9 cellular contexts compared by ENCODE assay signal in the genomic region with DNA sequence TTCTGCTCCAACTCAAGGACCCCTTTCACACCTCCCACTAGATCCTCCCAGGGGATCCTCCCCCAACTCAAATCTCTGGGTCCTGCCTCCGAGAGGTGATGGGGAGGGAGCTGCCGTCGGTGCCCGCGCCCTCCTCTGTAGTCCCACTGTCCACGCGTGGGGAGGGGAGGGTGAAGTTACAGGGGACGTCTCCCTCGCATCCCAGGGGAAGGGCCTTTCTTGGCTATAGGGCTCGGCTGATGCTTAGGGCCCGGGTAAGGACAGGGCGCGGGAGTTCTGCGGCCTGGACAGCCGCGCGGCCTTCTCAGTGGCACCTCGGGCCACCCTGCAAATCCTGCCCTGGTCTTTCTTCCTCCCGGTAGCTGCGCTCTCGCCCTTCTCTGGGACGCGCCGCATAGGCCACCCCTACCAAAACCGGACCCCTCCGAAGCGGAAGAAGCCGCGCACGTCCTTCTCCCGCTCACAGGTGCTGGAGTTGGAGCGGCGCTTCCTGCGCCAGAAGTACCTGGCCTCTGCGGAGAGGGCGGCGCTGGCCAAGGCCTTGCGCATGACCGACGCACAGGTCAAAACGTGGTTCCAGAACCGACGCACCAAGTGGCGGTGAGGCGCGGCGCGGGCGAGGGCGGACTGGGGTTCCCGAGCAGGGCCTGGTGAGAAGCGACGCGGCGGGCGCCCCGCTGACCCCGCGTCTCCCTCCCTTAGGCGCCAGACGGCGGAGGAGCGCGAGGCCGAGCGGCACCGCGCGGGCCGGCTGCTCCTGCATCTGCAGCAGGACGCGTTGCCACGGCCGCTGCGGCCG. TPM values are rescaled to one million over a fixed set of nuclear protein-coding genes. Genes with fewer than 3 reads are reported as not detected.
DNase-seq lines count a peak whose midpoint lies in the region; ATAC-seq and TF ChIP-seq lines count a peak whose summit lies in the region.
"Had no signal": no experiment of that assay in that cellular context is flagged by ENCODE, and none has a peak within 500 bp of the region (broad histone marks: within the 10 kb centered on the region; RNA-seq: fewer than 3 reads in every experiment).

No MANE protein-coding gene starts in this region.

- H3K27ac ChIP-seq in left lung (no peak overlapping the region), suprapubic skin (no peak overlapping the region)

- H3K27me3 Mint-ChIP-seq in activated CD4-positive, alpha-beta T cell treated with anti-CD3 and anti-CD28 coated beads, Interleukin-2, amount 10 ng/mL, durations not matched to agents 24 days and 14 days, result peaks cover 80% of the 10 kb centered on the region
- H3K27me3 Mint-ChIP-seq in activated naive CD8-positive, alpha-beta T cell, result peaks cover 52% of the 10 kb centered on the region

- ATAC-seq in left lung, result peak; percentile 60

- peak overlapping the region; percentile 72 for H3K27ac Mint-ChIP-seq in activated CD4-positive, alpha-beta T cell treated with anti-CD3 and anti-CD28 coated beads, Interleukin-2, amount 10 ng/mL, durations not matched to agents 24 days and 14 days
- no peak overlapping the region for H3K27ac Mint-ChIP-seq in activated naive CD8-positive, alpha-beta T cell

- TF ChIP-seq EP300 in suprapubic skin (IDR thresholded peaks at IDR 0.05), result no peak

- no peak for TF ChIP-seq POLR2A in suprapubic skin (IDR thresholded peaks at IDR 0.05)

- H3K4me1 ChIP-seq in left lung (peaks cover 11 to 35% of the 10 kb centered on the region in 2 donors), suprapubic skin (peaks cover 37% of the 10 kb centered on the region)

- H3K9me3 ChIP-seq in left lung (no peaks in the 10 kb centered on the region), suprapubic skin (no peaks in the 10 kb centered on the region)

- no peak for TF ChIP-seq CTCF in left lung (IDR thresholded peaks at IDR 0.05)
- no peak for TF ChIP-seq CTCF in suprapubic skin (IDR thresholded peaks at IDR 0.05)

- peaks cover 9% of the 10 kb centered on the region for H3K36me3 Mint-ChIP-seq in activated CD4-positive, alpha-beta T cell treated with anti-CD3 and anti-CD28 coated beads, Interleukin-2, amount 10 ng/mL, durations not matched to agents 24 days and 14 days (ENCODE audit: low read depth)
- H3K36me3 Mint-ChIP-seq in activated naive CD8-positive, alpha-beta T cell, result no peaks in the 10 kb centered on the region

- H3K27me3 ChIP-seq in left lung, result peaks cover 91 to 100% of the 10 kb centered on the region in 2 donors
- peaks cover 100% of the 10 kb centered on the region for H3K27me3 ChIP-seq in suprapubic skin

- peaks cover 7% of the 10 kb centered on the region for H3K9me3 Mint-ChIP-seq in activated CD4-positive, alpha-beta T cell treated with anti-CD3 and anti-CD28 coated beads, Interleukin-2, amount 10 ng/mL, durations not matched to agents 24 days and 14 days
- no peaks in the 10 kb centered on the region for H3K9me3 Mint-ChIP-seq in activated naive CD8-positive, alpha-beta T cell (ENCODE audit: low read depth)

- no peaks in the 10 kb centered on the region for H3K36me3 ChIP-seq in left lung
- no peaks in the 10 kb centered on the region for H3K36me3 ChIP-seq in suprapubic skin

- peak; percentile 68 for DNase-seq in activated CD4-positive, alpha-beta T cell treated with anti-CD3 and anti-CD28 coated beads, Interleukin-2, amount 10 ng/mL, durations not matched to agents 24 days and 14 days
- DNase-seq in activated CD4-positive, alpha-beta T cell treated with anti-CD3 and anti-CD28 coated beads, Interleukin-2, amount 50 U/mL, for 4 hours, result no peak
- DNase-seq in left lung (peak in 1 of 2 donors; percentile 84), suprapubic skin (ENCODE audit: low spot score in 2 of 2) (no peak), NCI-H187 treated with DMSO at 0.1 percent for 48 hours (lab: John Stamatoyannopoulos, UW) (no peak), NCI-H2081 treated with DMSO at 0.1 percent for 48 hours (lab: John Stamatoyannopoulos, UW) (no peak), NCI-H446 treated with DMSO at 0.1 percent for 48 hours (lab: John Stamatoyannopoulos, UW) (no peak)
- DNase-seq: NCI-H2171 had no signal

- WGBS in suprapubic skin, result 15% methylated on average over 31 of the region's 76 CpGs

- H3K4me1 Mint-ChIP-seq in activated CD4-positive, alpha-beta T cell treated with anti-CD3 and anti-CD28 coated beads, Interleukin-2, amount 10 ng/mL, durations not matched to agents 24 days and 14 days, result peaks cover 25% of the 10 kb centered on the region
- H3K4me1 Mint-ChIP-seq in activated naive CD8-positive, alpha-beta T cell (ENCODE audit: low read depth), result peaks cover 14% of the 10 kb centered on the region

- intact Hi-C loops in activated CD4-positive, alpha-beta T cell treated with anti-CD3 and anti-CD28 coated beads, Interleukin-2, amount 10 ng/mL, durations not matched to agents 24 days and 14 days (cut with micrococcal nuclease), result loop anchor here (1.0 kb wide), 1 partner anchor 16 kb away; a partner anchor contains a TSS
- intact Hi-C loops in left lung (cut with DNase I), result no loop called here

- peak overlapping the region; percentile 81 for H3K4me3 Mint-ChIP-seq in activated CD4-positive, alpha-beta T cell treated with anti-CD3 and anti-CD28 coated beads, Interleukin-2, amount 10 ng/mL, durations not matched to agents 24 days and 14 days
- H3K4me3 Mint-ChIP-seq in activated naive CD8-positive, alpha-beta T cell, result peak overlapping the region; percentile 65

- H3K4me3 ChIP-seq in left lung (peak overlapping the region; percentile 15 to 43), suprapubic skin (peak overlapping the region; percentile 45)

RNA-seq across cellular contexts. Expression of a gene that starts 1.2 kb away (rescaled TPM):
- 0.54 and 0.70 TPM in 2 replicates for total RNA-seq in activated CD4-positive, alpha-beta T cell treated with anti-CD3 and anti-CD28 coated beads, Interleukin-2, amount 10 ng/mL, durations not matched to agents 24 days and 14 days
- not detected for total RNA-seq in left lung
- under 1 TPM in 1 of 4 donors, not detected in 3; 0.56 TPM for total RNA-seq in suprapubic skin

RNA-seq across cellular contexts. Expression of a gene that starts 8.0 kb away (rescaled TPM):
- 43.3 and 45.8 TPM in 2 replicates for total RNA-seq in activated CD4-positive, alpha-beta T cell treated with anti-CD3 and anti-CD28 coated beads, Interleukin-2, amount 10 ng/mL, durations not matched to agents 24 days and 14 days
- total RNA-seq in left lung (10 to 100 TPM; 27.1 to 33.6 TPM), suprapubic skin (10 to 100 TPM; 15.6 to 77.0 (median 19.7) TPM)

RNA-seq across cellular contexts. Expression of a gene that starts 10.6 kb away (rescaled TPM):
- 0.59 and 0.68 TPM in 2 replicates for total RNA-seq in activated CD4-positive, alpha-beta T cell treated with anti-CD3 and anti-CD28 coated beads, Interleukin-2, amount 10 ng/mL, durations not matched to agents 24 days and 14 days
- total RNA-seq in left lung, result under 1 TPM; 0.24 to 0.26 TPM
- 10 to 100 TPM in 1 of 4 donors, 1 to 10 TPM in 3; 2.7 to 12.8 (median 6.4) TPM for total RNA-seq in suprapubic skin

RNA-seq across cellular contexts. Expression of a gene that starts 14.0 kb away (rescaled TPM):
- 170 and 173 TPM in 2 replicates for total RNA-seq in activated CD4-positive, alpha-beta T cell treated with anti-CD3 and anti-CD28 coated beads, Interleukin-2, amount 10 ng/mL, durations not matched to agents 24 days and 14 days
- total RNA-seq in left lung (100 to 1,000 TPM; 110 to 132 TPM), suprapubic skin (100 to 1,000 TPM; 111 to 170 (median 145) TPM)

RNA-seq across cellular contexts. Expression of a gene that starts 14.3 kb away (rescaled TPM):
- total RNA-seq in activated CD4-positive, alpha-beta T cell treated with anti-CD3 and anti-CD28 coated beads, Interleukin-2, amount 10 ng/mL, durations not matched to agents 24 days and 14 days, result 49.6 and 56.4 TPM in 2 replicates
- 10 to 100 TPM; 29.4 to 36.6 TPM for total RNA-seq in left lung
- 10 to 100 TPM; 23.7 to 31.2 (median 27.1) TPM for total RNA-seq in suprapubic skin
